In genomic region chr4:144355809-144356757, GRCh38 we compare ENCODE assay signal across 8 cellular contexts.
DNase-seq lines count a peak whose midpoint lies in the region; ATAC-seq lines count a peak whose summit lies in the region.

No MANE protein-coding gene starts in this region.

- H3K36me3 Mint-ChIP-seq in stimulated activated memory B cell treated with anti-CD40 and anti-IgM and Interleukin-4, amounts not matched to agents 10 μg/mL and 1 μg/mL and 100 μg/mL, for 72 hours = no peaks in the 10 kb centered on the region

- no peak overlapping the region for H3K4me3 Mint-ChIP-seq in stimulated activated memory B cell treated with anti-CD40 and anti-IgM and Interleukin-4, amounts not matched to agents 10 μg/mL and 1 μg/mL and 100 μg/mL, for 72 hours

- in situ Hi-C loops in SK-MEL-5 (cut with HindIII; ENCODE audit: low pct_unique_long_range_greater_than_20kb, low sequenced_read_pairs) = no loop called here

- DNase-seq in GF-D8 (lab: John Stamatoyannopoulos, UW) (peak; percentile 4), SK-MEL-5 (ENCODE audit: low read depth, low spot score) (peak; percentile 49), fibroblast of peridontal ligament (ENCODE audit: extremely low read depth) (peak; percentile 18), mesenteric fat pad (ENCODE audit: low spot score) (no peak), HT-29 (ENCODE audit: low spot score) (no peak)

- H3K27me3 Mint-ChIP-seq in stimulated activated memory B cell treated with anti-CD40 and anti-IgM and Interleukin-4, amounts not matched to agents 10 μg/mL and 1 μg/mL and 100 μg/mL, for 72 hours = peaks cover 18% of the 10 kb centered on the region

- H3K27ac Mint-ChIP-seq in stimulated activated memory B cell treated with anti-CD40 and anti-IgM and Interleukin-4, amounts not matched to agents 10 μg/mL and 1 μg/mL and 100 μg/mL, for 72 hours = no peak overlapping the region

- H3K4me1 Mint-ChIP-seq in stimulated activated memory B cell treated with anti-CD40 and anti-IgM and Interleukin-4, amounts not matched to agents 10 μg/mL and 1 μg/mL and 100 μg/mL, for 72 hours = peaks cover 4% of the 10 kb centered on the region

- ATAC-seq in GM19467 (IDR thresholded peaks at IDR 0.05; ENCODE audit: unreplicated experiment) (peak; percentile 92), HG03378 (IDR thresholded peaks at IDR 0.05; ENCODE audit: unreplicated experiment) (peak; percentile 99)
- ATAC-seq in stimulated activated memory B cell treated with anti-CD40 and anti-IgM and Interleukin-4, amounts not matched to agents 10 μg/mL and 1 μg/mL and 100 μg/mL, for 72 hours = peak; percentile 51

- H3K9me3 Mint-ChIP-seq in stimulated activated memory B cell treated with anti-CD40 and anti-IgM and Interleukin-4, amounts not matched to agents 10 μg/mL and 1 μg/mL and 100 μg/mL, for 72 hours = no peaks in the 10 kb centered on the region

Comparison
In these comparisons a context has a peak if more than half of its experiments do, and no peak if none do; other contexts are left out.
1. DNase-seq: peak in GF-D8 (single experiment), SK-MEL-5 (single experiment) and fibroblast of peridontal ligament (single experiment); none in mesenteric fat pad (single experiment) and HT-29 (single experiment).
2. Peak in every context shown above with its lines, with median percentiles within 50 percentile points of each other: ATAC-seq.